ENCODE assay signal across 22 cellular contexts in genomic region chr5:120955795-120956194, GRCh38.
"Had no signal": no experiment of that assay in that cellular context is flagged by ENCODE, and none has a peak within 500 bp of the region (broad histone marks: within the 10 kb centered on the region; RNA-seq: fewer than 3 reads in every experiment).

No MANE protein-coding gene starts in this region.

- DNase-seq: stimulated activated CD4-positive, alpha-beta T cell treated with anti-CD3 and anti-CD28 coated beads, Interleukin-2, amount 100 ng/mL, for 48 hours; stimulated activated CD4-positive, alpha-beta T cell treated with anti-CD3 and anti-CD28 coated beads, Interleukin-4, amount 100 ng/mL, for 1 hour; stimulated activated CD4-positive, alpha-beta T cell treated with anti-CD3 and anti-CD28 coated beads, Interleukin-4, amount 100 ng/mL, for 24 hours; stimulated activated CD4-positive, alpha-beta T cell treated with anti-CD3 and anti-CD28 coated beads, Interleukin-4, amount 100 ng/mL, for 4 hours; stimulated activated CD8-positive, alpha-beta memory T cell treated with anti-CD3 and anti-CD28 coated beads, Interleukin-4, amount 100 ng/mL, for 48 hours; stimulated activated naive B cell treated with anti-CD40 and anti-IgM and Interleukin-4, amounts not matched to agents 10 μg/mL and 1 μg/mL and 100 μg/mL, for 72 hours; stimulated activated naive CD4-positive, alpha-beta T cell; stimulated activated naive CD4-positive, alpha-beta T cell treated with Interleukin-2 at 50 U/mL for 16 hours; stimulated activated naive CD8-positive, alpha-beta T cell treated with anti-CD3 and anti-CD28 coated beads, Interleukin-15, amount 100 ng/mL, for 72 hours; stimulated activated naive CD8-positive, alpha-beta T cell treated with anti-CD3 and anti-CD28 coated beads, Interleukin-15, Interleukin-2, amounts not matched to agents 100 U/mL and 50 U/mL, for 24 hours; stomach; substantia nigra; testis; thyroid gland; tibial artery; transverse colon; trophoblast cell; upper lobe of left lung; upper lobe of right lung; uterus had no signal

- ATAC-seq: stimulated activated effector memory CD8-positive, alpha-beta T cell treated with anti-CD3 and anti-CD28 coated beads, Interleukin-12 subunit alpha, Interleukin-12 subunit beta, amount 100 ng/mL, for 72 hours; stimulated activated memory B cell treated with anti-CD40 and anti-IgM and Interleukin-4, amounts not matched to agents 10 μg/mL and 1 μg/mL and 100 μg/mL, for 72 hours; stimulated activated naive B cell treated with anti-CD40 and anti-IgM and Interleukin-4, amounts not matched to agents 10 μg/mL and 1 μg/mL and 100 μg/mL, for 72 hours; stimulated activated naive CD8-positive, alpha-beta T cell treated with anti-CD3 and anti-CD28 coated beads, Interleukin-15, amount 100 ng/mL, for 72 hours; stimulated activated naive CD8-positive, alpha-beta T cell treated with anti-CD3 and anti-CD28 coated beads, Interleukin-15, Interleukin-2, amounts not matched to agents 100 U/mL and 50 U/mL, for 24 hours; upper lobe of right lung had no signal
